Comparison of ENCODE assay signal across 1 cellular context in the genomic region with DNA sequence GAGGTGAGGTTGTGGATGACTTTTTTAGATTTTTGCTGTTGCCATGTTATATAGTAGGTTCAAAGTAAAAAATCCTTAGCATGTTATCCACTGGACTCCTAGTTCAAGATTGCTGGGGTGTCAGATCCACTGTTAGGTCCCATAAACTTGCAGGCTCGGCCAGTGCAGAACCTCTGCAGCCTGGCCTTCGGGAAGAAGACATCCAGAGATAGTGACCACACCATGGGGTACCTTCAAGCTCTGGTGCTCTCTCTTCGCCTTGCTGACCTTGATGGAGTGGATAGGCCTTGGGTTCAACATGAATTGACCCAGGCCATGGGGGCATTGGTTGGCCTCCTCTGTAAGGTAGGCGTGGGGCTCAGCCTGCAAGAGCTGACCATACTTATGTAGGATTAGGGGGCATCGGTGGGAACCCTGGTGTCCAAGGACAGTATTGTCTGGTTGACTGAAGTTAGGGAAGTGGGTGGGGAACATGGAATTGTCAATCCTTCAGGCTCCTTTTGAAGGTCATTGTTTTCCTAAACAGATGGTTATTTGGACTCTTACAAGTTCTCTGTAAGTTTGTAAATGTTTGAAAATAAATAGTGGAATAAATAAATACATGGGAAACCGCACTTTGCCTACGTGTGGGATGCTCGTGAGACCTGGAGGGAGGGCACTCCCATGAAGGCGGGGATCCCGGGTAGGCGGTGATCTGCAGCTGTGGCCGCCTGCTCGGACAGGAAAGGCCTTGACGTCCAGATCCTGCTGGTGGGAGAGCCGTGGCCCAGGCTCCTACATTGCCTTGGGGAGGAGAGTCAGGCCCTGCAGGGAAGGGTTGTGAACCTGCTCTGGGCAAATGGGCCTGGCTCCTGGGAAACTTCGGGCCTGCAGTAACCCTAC.
TF ChIP-seq lines count a peak whose summit lies in the region.

No MANE protein-coding gene starts in this region.

TF ChIP-seq in liver, 16 proteins besides CTCF, POLR2A, EP300 and RAD21 (continued from another document):
- TF ChIP-seq, protein P1, sequence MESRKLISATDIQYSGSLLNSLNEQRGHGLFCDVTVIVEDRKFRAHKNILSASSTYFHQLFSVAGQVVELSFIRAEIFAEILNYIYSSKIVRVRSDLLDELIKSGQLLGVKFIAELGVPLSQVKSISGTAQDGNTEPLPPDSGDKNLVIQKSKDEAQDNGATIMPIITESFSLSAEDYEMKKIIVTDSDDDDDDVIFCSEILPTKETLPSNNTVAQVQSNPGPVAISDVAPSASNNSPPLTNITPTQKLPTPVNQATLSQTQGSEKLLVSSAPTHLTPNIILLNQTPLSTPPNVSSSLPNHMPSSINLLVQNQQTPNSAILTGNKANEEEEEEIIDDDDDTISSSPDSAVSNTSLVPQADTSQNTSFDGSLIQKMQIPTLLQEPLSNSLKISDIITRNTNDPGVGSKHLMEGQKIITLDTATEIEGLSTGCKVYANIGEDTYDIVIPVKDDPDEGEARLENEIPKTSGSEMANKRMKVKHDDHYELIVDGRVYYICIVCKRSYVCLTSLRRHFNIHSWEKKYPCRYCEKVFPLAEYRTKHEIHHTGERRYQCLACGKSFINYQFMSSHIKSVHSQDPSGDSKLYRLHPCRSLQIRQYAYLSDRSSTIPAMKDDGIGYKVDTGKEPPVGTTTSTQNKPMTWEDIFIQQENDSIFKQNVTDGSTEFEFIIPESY (IDR thresholded peaks at IDR 0.05): no peak
- TF ChIP-seq, protein P2, sequence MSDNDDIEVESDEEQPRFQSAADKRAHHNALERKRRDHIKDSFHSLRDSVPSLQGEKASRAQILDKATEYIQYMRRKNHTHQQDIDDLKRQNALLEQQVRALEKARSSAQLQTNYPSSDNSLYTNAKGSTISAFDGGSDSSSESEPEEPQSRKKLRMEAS (IDR thresholded peaks at IDR 0.05): no peak
- TF ChIP-seq FOXA2 (IDR thresholded peaks at IDR 0.05) (no peak), ATF3 (IDR thresholded peaks at IDR 0.05) (no peak), SP1 (IDR thresholded peaks at IDR 0.05) (no peak)
